8 cellular contexts compared by ENCODE assay signal in the genomic region with DNA sequence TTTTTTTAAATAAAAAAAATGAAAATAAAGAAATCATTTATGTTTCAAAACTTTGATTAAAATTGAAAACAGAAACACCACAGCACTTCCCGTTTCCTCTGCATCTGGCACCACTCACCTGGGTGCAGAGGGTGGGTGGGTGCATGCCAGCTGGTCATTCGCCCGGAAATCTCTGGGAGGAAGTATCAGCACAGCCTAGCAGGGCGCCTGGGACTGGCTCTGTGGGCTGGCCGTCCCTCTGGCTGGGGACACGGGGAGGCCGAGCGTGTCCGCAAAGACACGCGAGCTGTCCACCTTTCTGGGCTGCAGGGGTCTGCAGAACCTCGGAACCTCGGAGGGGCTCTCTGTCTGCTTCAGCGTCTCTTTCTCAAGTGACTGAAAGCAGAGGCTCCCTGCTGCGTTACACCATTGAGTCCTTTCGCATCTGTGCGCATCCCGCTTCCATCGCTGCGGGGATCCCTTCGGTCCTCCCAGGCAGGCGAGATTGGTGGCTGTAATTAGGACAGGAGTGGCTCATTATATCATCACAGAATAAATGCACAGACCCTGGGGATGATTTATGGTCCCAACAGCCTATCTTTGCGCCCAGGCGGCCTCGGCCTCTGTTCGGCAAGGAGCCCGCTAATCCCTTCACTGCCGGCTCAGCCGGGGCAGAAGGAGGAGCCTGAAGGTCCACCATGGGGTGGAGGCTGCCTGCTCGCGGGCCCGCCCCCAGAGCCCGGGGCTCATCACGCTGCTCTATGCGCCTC. TPM values are rescaled to one million over a fixed set of nuclear protein-coding genes. Genes with fewer than 3 reads are reported as not detected.
DNase-seq lines count a peak whose midpoint lies in the region; ATAC-seq and TF ChIP-seq lines count a peak whose summit lies in the region.

No MANE protein-coding gene starts in this region.

- ATAC-seq in activated naive CD8-positive, alpha-beta T cell treated with anti-CD3 and anti-CD28 coated beads, Interleukin-2, amount 10 ng/mL, durations not matched to agents 7 days and 5 days (ENCODE audit: low read depth) = peak; percentile 98
- ATAC-seq in left cardiac atrium = peak; percentile 93 to 96

- H3K9me3 ChIP-seq in HUES64 (ENCODE audit: insufficient read depth, low read depth, low read length) = no peaks in the 10 kb centered on the region
- H3K9me3 ChIP-seq in SU-DHL-6 (ENCODE audit: insufficient read depth, low read length) = no peaks in the 10 kb centered on the region

- no peaks in the 10 kb centered on the region for H3K36me3 Mint-ChIP-seq in activated naive CD8-positive, alpha-beta T cell treated with anti-CD3 and anti-CD28 coated beads, Interleukin-2, amount 10 ng/mL, durations not matched to agents 7 days and 5 days

- H3K79me2 ChIP-seq in SU-DHL-6 (ENCODE audit: insufficient read depth, low read length) = no peaks in the 10 kb centered on the region

- no peaks in the 10 kb centered on the region for H3K36me3 ChIP-seq in HUES64 (ENCODE audit: insufficient read depth, low read length)
- no peaks in the 10 kb centered on the region for H3K36me3 ChIP-seq in SU-DHL-6 (ENCODE audit: low read length)
- H3K36me3 ChIP-seq in rectal smooth muscle tissue (ENCODE audit: control insufficient read depth, insufficient read depth, low read length) = no peaks in the 10 kb centered on the region
- H3K36me3 ChIP-seq in urinary bladder (ENCODE audit: insufficient read depth) = no peaks in the 10 kb centered on the region

- H3K4me3 Mint-ChIP-seq in activated naive CD8-positive, alpha-beta T cell treated with anti-CD3 and anti-CD28 coated beads, Interleukin-2, amount 10 ng/mL, durations not matched to agents 7 days and 5 days = peak overlapping the region; percentile 83

- H3K9me3 Mint-ChIP-seq in activated naive CD8-positive, alpha-beta T cell treated with anti-CD3 and anti-CD28 coated beads, Interleukin-2, amount 10 ng/mL, durations not matched to agents 7 days and 5 days = no peaks in the 10 kb centered on the region

- H3K27ac ChIP-seq in HUES64 (ENCODE audit: low read depth, low read length) (no peak overlapping the region), SU-DHL-6 (ENCODE audit: low read depth, low read length) (peak overlapping the region; percentile 73), rectal smooth muscle tissue (ENCODE audit: low read depth, low read length) (peak overlapping the region; percentile 80), urinary bladder (ENCODE audit: low read depth) (no peak overlapping the region)

- peak overlapping the region; percentile 92 for H3K27ac Mint-ChIP-seq in activated naive CD8-positive, alpha-beta T cell treated with anti-CD3 and anti-CD28 coated beads, Interleukin-2, amount 10 ng/mL, durations not matched to agents 7 days and 5 days

- no peaks in the 10 kb centered on the region for H3K9me2 ChIP-seq in SU-DHL-6 (replicated peaks; ENCODE audit: insufficient read depth, low read length)

- WGBS in HUES64 = 6% methylated on average over 33 of the region's 35 CpGs
- WGBS in urinary bladder = 8% methylated on average over 35 of the region's 35 CpGs

- peaks cover 17% of the 10 kb centered on the region for H3F3A ChIP-seq in SU-DHL-6 (ENCODE audit: insufficient read depth)

- H3K9ac ChIP-seq in HUES64 (ENCODE audit: low read depth, low read length) (no peak overlapping the region), SU-DHL-6 (ENCODE audit: low read length) (peak overlapping the region; percentile 27; the same call in 1 of the 2 replicates), rectal smooth muscle tissue (ENCODE audit: low read length) (peak overlapping the region; percentile 75)

- H2AFZ ChIP-seq in SU-DHL-6 (ENCODE audit: low read depth, low read length, severe bottlenecking) = no peak overlapping the region

- no peaks in the 10 kb centered on the region for H3K27me3 Mint-ChIP-seq in activated naive CD8-positive, alpha-beta T cell treated with anti-CD3 and anti-CD28 coated beads, Interleukin-2, amount 10 ng/mL, durations not matched to agents 7 days and 5 days

- H3K4me1 Mint-ChIP-seq in activated naive CD8-positive, alpha-beta T cell treated with anti-CD3 and anti-CD28 coated beads, Interleukin-2, amount 10 ng/mL, durations not matched to agents 7 days and 5 days = peaks cover 18% of the 10 kb centered on the region

- intact Hi-C loops in left cardiac atrium (cut with DNase I) = no loop called here

- POLR2A ChIA-PET in activated naive CD8-positive, alpha-beta T cell treated with anti-CD3 and anti-CD28 coated beads, Interleukin-2, amount 10 ng/mL, durations not matched to agents 7 days and 5 days (lab: Charles Lee) = interaction anchor here (0.7 to 1.5 kb wide), 8 partner anchors 9 to 230 kb away, joined by 3 to 5 read pairs (median 3); partner anchors contain the start of genes COPE and UPF1

- H3K4me1 ChIP-seq in HUES64 (ENCODE audit: insufficient read depth, low read length) (peaks cover 10% of the 10 kb centered on the region; the same call in 1 of the 2 replicates), rectal smooth muscle tissue (ENCODE audit: control insufficient read depth, insufficient read depth, low read length) (peaks cover 9% of the 10 kb centered on the region), urinary bladder (ENCODE audit: insufficient read depth) (no peaks in the 10 kb centered on the region)

- peak overlapping the region; percentile 53 for H3K4me3 ChIP-seq in HUES64 (ENCODE audit: low read length)
- peak overlapping the region; percentile 28 for H3K4me3 ChIP-seq in SU-DHL-6 (ENCODE audit: insufficient read depth, low read length, poor library complexity, severe bottlenecking)
- H3K4me3 ChIP-seq in rectal smooth muscle tissue (ENCODE audit: low read length) = peak overlapping the region; percentile 71
- peak overlapping the region; percentile 21 for H3K4me3 ChIP-seq in urinary bladder (ENCODE audit: low read depth, low read length)

- peaks cover 6% of the 10 kb centered on the region; the same call in 1 of the 2 replicates for H4K20me1 ChIP-seq in SU-DHL-6 (ENCODE audit: low read depth, low read length)

- H3K4me2 ChIP-seq in SU-DHL-6 (ENCODE audit: low read depth, low read length, poor library complexity, severe bottlenecking) = peak overlapping the region; percentile 57

- TF ChIP-seq CTCF in SU-DHL-6 (IDR thresholded peaks at IDR 0.05; ENCODE audit: insufficient read depth, low read length, poor library complexity, severe bottlenecking) = no peak

- H3K27me3 ChIP-seq in HUES64 (ENCODE audit: insufficient read depth, low read length) (no peaks in the 10 kb centered on the region), SU-DHL-6 (ENCODE audit: low read length) (no peaks in the 10 kb centered on the region), rectal smooth muscle tissue (ENCODE audit: control insufficient read depth, insufficient read depth, low read length) (no peaks in the 10 kb centered on the region)

- peak; percentile 49 to 52 for DNase-seq in AML-193 (lab: John Stamatoyannopoulos, UW)
- DNase-seq in GM19238 (ENCODE audit: insufficient read length, low spot score) = peak; percentile 83
- peak; percentile 81 for DNase-seq in activated naive CD8-positive, alpha-beta T cell treated with anti-CD3 and anti-CD28 coated beads, Interleukin-2, amount 10 ng/mL, durations not matched to agents 7 days and 5 days
- DNase-seq in left cardiac atrium = peak; percentile 80

RNA-seq across cellular contexts. Expression of gene CRTC1, which starts 17.2 kb away (rescaled TPM):
- 9.8 TPM for polyA plus RNA-seq in HUES64 (2013, experiment 1 of 2)
- polyA plus RNA-seq in HUES64 (2013, experiment 2 of 2) = 9.7 TPM
- 10 to 100 TPM; 10.3 to 11.8 TPM for total RNA-seq in activated naive CD8-positive, alpha-beta T cell treated with anti-CD3 and anti-CD28 coated beads, Interleukin-2, amount 10 ng/mL, durations not matched to agents 7 days and 5 days
- 10 to 100 TPM; 10.5 to 11.1 TPM for total RNA-seq in left cardiac atrium
- total RNA-seq in urinary bladder = 4.8 TPM
- 13.6 TPM for polyA plus RNA-seq in urinary bladder

Comparison
In these comparisons a context has a peak if more than half of its experiments do, and no peak if none do; other contexts are left out.
1. H3K27ac ChIP-seq: peak in SU-DHL-6 (single experiment) and rectal smooth muscle tissue (single experiment); none in HUES64 (single experiment) and urinary bladder (single experiment).
2. H3K4me3 ChIP-seq: peak in every context shown above with its lines; median percentile 71 in rectal smooth muscle tissue; 53 in HUES64; 28 in SU-DHL-6; 21 in urinary bladder.
3. Peak in every context shown above with its lines, with median percentiles within 50 percentile points of each other: DNase-seq.